34 cellular contexts compared by ENCODE assay signal in the genomic region with DNA sequence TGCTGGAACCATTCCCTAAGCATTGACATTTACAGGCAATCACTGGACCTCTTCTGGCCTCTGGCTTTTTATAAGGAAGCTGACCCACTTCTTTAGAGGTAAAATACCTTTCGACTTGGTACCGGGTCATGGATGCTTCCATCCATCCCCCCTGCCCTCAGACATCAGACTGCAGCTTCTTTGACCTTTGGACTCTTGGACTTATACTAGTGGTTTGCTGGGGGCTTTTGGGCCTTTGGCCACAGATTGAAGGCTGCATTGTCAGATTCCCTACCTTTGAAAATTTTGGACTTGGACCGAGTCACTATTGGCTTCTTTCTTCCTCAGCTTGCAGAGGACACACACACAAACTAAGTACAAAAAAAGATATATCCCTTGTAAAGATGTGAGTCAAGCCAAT.
"Had no signal": no experiment of that assay in that cellular context is flagged by ENCODE, and none has a peak within 500 bp of the region (broad histone marks: within the 10 kb centered on the region; RNA-seq: fewer than 3 reads in every experiment).

No MANE protein-coding gene starts in this region.

- DNase-seq: Karpas-422, Kasumi-1, MG63, MM.1S, MV-4-11, NCI-H1048, NCI-H1092, NCI-H1092 treated with DMSO at 0.1 percent for 48 hours, NCI-H1105, NCI-H1105 treated with DMSO at 0.1 percent for 48 hours, NCI-H1417, NCI-H1417 treated with DMSO at 0.1 percent for 48 hours, NCI-H1436, NCI-H1436 treated with DMSO at 0.1 percent for 48 hours, NCI-H146, NCI-H1694, NCI-H1694 treated with DMSO at 0.1 percent for 48 hours, NCI-H187, NCI-H187 treated with DMSO at 0.1 percent for 48 hours, NCI-H1930, NCI-H2029, NCI-H2029 treated with DMSO at 0.1 percent for 48 hours, NCI-H2081, NCI-H2081 treated with DMSO at 0.1 percent for 48 hours, NCI-H2107, NCI-H2171, NCI-H2171 treated with DMSO at 0.1 percent for 48 hours, NCI-H2227 treated with DMSO at 0.1 percent for 48 hours, NCI-H226, NCI-H345, NCI-H446, NCI-H446 treated with DMSO at 0.1 percent for 48 hours, NCI-H510A, NCI-H510A treated with DMSO at 0.1 percent for 48 hours had no signal

- H3K36me3 ChIP-seq: MG63 had no signal

- H3K27me3 ChIP-seq: MG63 had no signal

- H3K9me3 ChIP-seq: MG63 had no signal

- H3K4me3 ChIP-seq: MG63 had no signal
